ENCODE assay signal across 33 cellular contexts in genomic region chr6:120352491-120352890, GRCh38.
"Had no signal": no experiment of that assay in that cellular context is flagged by ENCODE, and none has a peak within 500 bp of the region (broad histone marks: within the 10 kb centered on the region; RNA-seq: fewer than 3 reads in every experiment).

No MANE protein-coding gene starts in this region.

- H3K36me3 ChIP-seq: MG63, WERI-Rb-1 had no signal

- H3K4me3 Mint-ChIP-seq: activated CD4-positive, alpha-beta T cell treated with anti-CD3 and anti-CD28 coated beads, Interleukin-2, amount 10 ng/mL, durations not matched to agents 24 days and 14 days; activated naive CD4-positive, alpha-beta T cell treated with anti-CD3 and anti-CD28 coated beads, Interleukin-2, amount 10 ng/mL, durations not matched to agents 7 days and 5 days; activated naive CD8-positive, alpha-beta T cell; activated naive CD8-positive, alpha-beta T cell treated with anti-CD3 and anti-CD28 coated beads, Interleukin-2, amount 50 U/mL, for 24 hours; activated T-cell treated with anti-CD3 and anti-CD28 coated beads, Interleukin-2, amount 50 U/mL, for 4 hours; activated T-helper 1 cell treated with anti-CD3 and anti-CD28 coated beads, Interleukin-12 subunit alpha, Interleukin-12 subunit beta, Interleukin-2, Interleukin-4 antibody, amounts not matched to agents 30 ng/mL and 10 ng/mL and 1 ng/mL, durations not matched to agents 14 hours and 24 hours and 36 hours; brain had no signal

- H3K27ac ChIP-seq: PC-9, RWPE1, WERI-Rb-1 had no signal

- H3K9me3 ChIP-seq: MG63 had no signal

- H3K4me3 ChIP-seq: MG63, PC-9 had no signal

- FAIRE-seq: colon, RCC 7860 had no signal

- H3K27me3 ChIP-seq: MG63 had no signal

- H3K27ac Mint-ChIP-seq: activated CD4-positive, alpha-beta T cell treated with anti-CD3 and anti-CD28 coated beads, Interleukin-2, amount 10 ng/mL, durations not matched to agents 24 days and 14 days; activated naive CD4-positive, alpha-beta T cell treated with anti-CD3 and anti-CD28 coated beads, Interleukin-2, amount 10 ng/mL, durations not matched to agents 7 days and 5 days; activated naive CD8-positive, alpha-beta T cell; activated naive CD8-positive, alpha-beta T cell treated with anti-CD3 and anti-CD28 coated beads, Interleukin-2, amount 50 U/mL, for 24 hours; activated T-helper 1 cell treated with anti-CD3 and anti-CD28 coated beads, Interleukin-12 subunit alpha, Interleukin-12 subunit beta, Interleukin-2, Interleukin-4 antibody, amounts not matched to agents 30 ng/mL and 10 ng/mL and 1 ng/mL, durations not matched to agents 14 hours and 24 hours and 36 hours; brain had no signal

- H2AFZ ChIP-seq: PC-9 had no signal

- ATAC-seq: activated naive CD8-positive, alpha-beta T cell treated with anti-CD3 and anti-CD28 coated beads, Interleukin-2, amount 50 U/mL, for 24 hours; activated T-cell treated with anti-CD3 and anti-CD28 coated beads, Interleukin-2, amount 50 U/mL, for 4 hours; Right ventricle myocardium inferior had no signal

- H3K4me2 ChIP-seq: PC-9 had no signal

- H3K9me3 Mint-ChIP-seq: activated CD4-positive, alpha-beta T cell treated with anti-CD3 and anti-CD28 coated beads, Interleukin-2, amount 10 ng/mL, durations not matched to agents 24 days and 14 days; activated T-helper 1 cell treated with anti-CD3 and anti-CD28 coated beads, Interleukin-12 subunit alpha, Interleukin-12 subunit beta, Interleukin-2, Interleukin-4 antibody, amounts not matched to agents 30 ng/mL and 10 ng/mL and 1 ng/mL, durations not matched to agents 14 hours and 24 hours and 36 hours had no signal

- H3K27me3 Mint-ChIP-seq: activated CD4-positive, alpha-beta T cell treated with anti-CD3 and anti-CD28 coated beads, Interleukin-2, amount 10 ng/mL, durations not matched to agents 24 days and 14 days; activated naive CD4-positive, alpha-beta T cell treated with anti-CD3 and anti-CD28 coated beads, Interleukin-2, amount 10 ng/mL, durations not matched to agents 7 days and 5 days; activated naive CD8-positive, alpha-beta T cell; activated naive CD8-positive, alpha-beta T cell treated with anti-CD3 and anti-CD28 coated beads, Interleukin-2, amount 50 U/mL, for 24 hours had no signal

- H3K36me3 Mint-ChIP-seq: activated naive CD4-positive, alpha-beta T cell treated with anti-CD3 and anti-CD28 coated beads, Interleukin-2, amount 10 ng/mL, durations not matched to agents 7 days and 5 days; activated naive CD8-positive, alpha-beta T cell; brain had no signal

- H3K4me1 Mint-ChIP-seq: activated CD4-positive, alpha-beta T cell treated with anti-CD3 and anti-CD28 coated beads, Interleukin-2, amount 10 ng/mL, durations not matched to agents 24 days and 14 days; activated naive CD8-positive, alpha-beta T cell treated with anti-CD3 and anti-CD28 coated beads, Interleukin-2, amount 50 U/mL, for 24 hours; brain had no signal

- DNase-seq: activated CD4-positive, alpha-beta T cell treated with anti-CD3 and anti-CD28 coated beads, Interleukin-2, amount 10 ng/mL, durations not matched to agents 24 days and 14 days; activated CD4-positive, alpha-beta T cell treated with anti-CD3 and anti-CD28 coated beads, Interleukin-2, amount 50 U/mL, for 4 hours; activated CD8-positive, alpha-beta memory T cell treated with anti-CD3 and anti-CD28 coated beads, Interleukin-2, amount 50 U/mL, for 4 hours; activated gamma-delta T cell treated with Interleukin-2 at 50 U/mL for 16 hours; activated naive CD4-positive, alpha-beta T cell treated with anti-CD3 and anti-CD28 coated beads, Interleukin-2, amount 10 ng/mL, durations not matched to agents 7 days and 5 days; activated naive CD8-positive, alpha-beta T cell treated with anti-CD3 and anti-CD28 coated beads, Interleukin-2, amount 50 U/mL, for 24 hours; activated T-cell treated with anti-CD3 and anti-CD28 coated beads for 4 hours; activated T-cell treated with anti-CD3 and anti-CD28 coated beads, Interleukin-2, amount 50 U/mL, for 4 hours; anterior cingulate cortex; central memory CD4-positive, alpha-beta T cell; Karpas-422; MG63; NCI-H1092; NCI-H1436 treated with DMSO at 0.1 percent for 48 hours; NCI-H1694 treated with DMSO at 0.1 percent for 48 hours; NCI-H2029 treated with DMSO at 0.1 percent for 48 hours; NCI-H2107; NCI-H2171; NCI-H510A; NCI-H748 treated with DMSO at 0.1 percent for 48 hours; NK-92 treated with Interleukin-12 subunit alpha and Interleukin-12 subunit beta, amount 100 ng/mL, for 24 hours; PC-9; SIG-M5; SW 1271; T1000; WERI-Rb-1 had no signal
